In genomic region chr11:70699294-70700221, GRCh38 we compare ENCODE assay signal across 1 cellular context.
TF ChIP-seq lines count a peak whose summit lies in the region.

No MANE protein-coding gene starts in this region.

TF ChIP-seq in HCT116, 20 proteins besides CTCF, POLR2A, EP300 and RAD21 (continued from another document):
- TF ChIP-seq REST (IDR thresholded peaks at IDR 0.05; ENCODE audit: low read depth), result no peak
- no peak for TF ChIP-seq SRF (IDR thresholded peaks at IDR 0.05; ENCODE audit: low read depth)
- no peak for TF ChIP-seq MAX (IDR thresholded peaks at IDR 0.05)
